ENCODE assay signal across 8 cellular contexts in genomic region chr1:223129229-223129851, GRCh38. TPM values are rescaled to one million over a fixed set of nuclear protein-coding genes. Genes with fewer than 3 reads are reported as not detected.
DNase-seq lines count a peak whose midpoint lies in the region; ATAC-seq and TF ChIP-seq lines count a peak whose summit lies in the region.

No MANE protein-coding gene starts in this region.

- H4K20me1 ChIP-seq in mammary epithelial cell (ENCODE audit: insufficient read depth, low read length): no peaks in the 10 kb centered on the region

- CTCF ChIA-PET in mammary epithelial cell (lab: Charles Lee; ENCODE audit: low non-redundant PET): no interaction called here

- no peak overlapping the region for H3K27ac ChIP-seq in mammary epithelial cell (ENCODE audit: insufficient read depth, low read depth, low read length)

- H2AFZ ChIP-seq in mammary epithelial cell (ENCODE audit: low read depth, low read length): peak overlapping the region; percentile 49

- H3K9ac ChIP-seq in ES-I3 (ENCODE audit: low read depth, low read length): peak overlapping the region; percentile 10; the same call in 1 of the 2 replicates
- H3K9ac ChIP-seq in mammary epithelial cell (ENCODE audit: insufficient read depth, low read length): no peak overlapping the region

- no peaks in the 10 kb centered on the region for H3K9me3 ChIP-seq in ES-I3 (ENCODE audit: control insufficient read depth, insufficient read depth, low read length)
- no peaks in the 10 kb centered on the region for H3K9me3 ChIP-seq in mammary epithelial cell (replicated peaks; ENCODE audit: insufficient read depth, low read length)

- peak; percentile 54 for ATAC-seq in HG02981 (IDR thresholded peaks at IDR 0.05; ENCODE audit: unreplicated experiment)

- H3K36me3 ChIP-seq in ES-I3 (ENCODE audit: insufficient read depth, low read length): no peaks in the 10 kb centered on the region
- no peaks in the 10 kb centered on the region for H3K36me3 ChIP-seq in mammary epithelial cell (ENCODE audit: insufficient read depth, low read length)
- H3K36me3 ChIP-seq in kidney epithelial cell (ENCODE audit: control insufficient read depth, insufficient read depth, low read length): no peaks in the 10 kb centered on the region

- dilution Hi-C loops in mammary epithelial cell (cut with HindIII; ENCODE audit: low sequenced_read_pairs): no loop called here

- 26% methylated on average over 20 of the region's 35 CpGs for WGBS in mammary epithelial cell (ENCODE audit: low coverage, missing lambda C conversion rate)

- no TSS peak for BruUV-seq in mammary epithelial cell (replicated peaks; lab: Mats Ljungman, UMichigan)

- no peaks in the 10 kb centered on the region for H3K79me2 ChIP-seq in mammary epithelial cell (ENCODE audit: insufficient read depth, low read length)

- in situ Hi-C loops in mammary epithelial cell (cut with MboI; ENCODE audit: low sequenced_read_pairs in 2 of 2): no loop called here

- intact Hi-C loops in mammary epithelial cell (cut with micrococcal nuclease): no loop called here

- H3K4me3 ChIP-seq in mammary epithelial cell (replicated peaks in 1 of 3; ENCODE audit: insufficient read depth in 1 of 3, low read depth in 2 of 3, low read length in 3 of 3): no peak overlapping the region
- peak overlapping the region; percentile 19 for H3K4me3 ChIP-seq in kidney epithelial cell (ENCODE audit: low read depth, low read length)

- H3K27me3 ChIP-seq in mammary epithelial cell (ENCODE audit: insufficient read depth, low read length) (no peaks in the 10 kb centered on the region), kidney epithelial cell (ENCODE audit: control insufficient read depth, insufficient read depth, low read length) (peaks cover 3% of the 10 kb centered on the region)

- H3K4me1 ChIP-seq in ES-I3 (ENCODE audit: insufficient read depth, low read length) (no peaks in the 10 kb centered on the region; the same call in none of the 2 replicates), mammary epithelial cell (ENCODE audit: insufficient read depth, low read length) (peaks cover 3% of the 10 kb centered on the region)

- H3K4me2 ChIP-seq in mammary epithelial cell (ENCODE audit: insufficient read depth, low read depth, low read length): peak overlapping the region; percentile 19

- TF ChIP-seq CTCF in mammary epithelial cell (conservative IDR thresholded peaks at IDR 0.05 in 1 of 2, IDR thresholded peaks at IDR 0.05 in 1 of 2; ENCODE audit: extremely low read depth in 1 of 2, insufficient read depth in 1 of 2, low read depth in 1 of 2, low read length in 2 of 2) (peak; percentile 68 to 81), kidney epithelial cell (IDR thresholded peaks at IDR 0.05; ENCODE audit: insufficient read depth, low read length, poor library complexity, severe bottlenecking) (peak; percentile 98)

- DNase-seq in UCSD-AML1 (lab: John Stamatoyannopoulos, UW; ENCODE audit: unreplicated experiment): peak; percentile 60
- DNase-seq in mammary epithelial cell: no peak
- DNase-seq in kidney epithelial cell (ENCODE audit: low read depth): no peak
- DNase-seq in stimulated activated CD4-positive, alpha-beta T cell treated with anti-CD3 and anti-CD28 coated beads, Interleukin-2, amount 100 ng/mL, for 24 hours: peak; percentile 78 to 84
- no peak for DNase-seq in NK-92 (lab: John Stamatoyannopoulos, UW; ENCODE audit: unreplicated experiment)
- no peak for DNase-seq in NCI-H1105 treated with DMSO at 0.1 percent for 48 hours (lab: John Stamatoyannopoulos, UW)

RNA-seq across cellular contexts. Expression of gene TLR5, which starts 13.7 kb away (rescaled TPM):
- total RNA-seq in mammary epithelial cell (1 to 10 TPM; 1.3 to 1.5 TPM), kidney epithelial cell (0.07 and 3.7 TPM in 2 replicates)
- polyA plus RNA-seq in mammary epithelial cell: 1.1 TPM
- polyA minus RNA-seq in mammary epithelial cell: not detected

Comparison
In these comparisons a context has a peak if more than half of its experiments do, and no peak if none do; other contexts are left out.
1. DNase-seq: peak in UCSD-AML1 (single experiment) and stimulated activated CD4-positive, alpha-beta T cell treated with anti-CD3 and anti-CD28 coated beads, Interleukin-2, amount 100 ng/mL, for 24 hours (2 of 2); none in mammary epithelial cell (single experiment), kidney epithelial cell (single experiment), NK-92 (single experiment) and NCI-H1105 treated with DMSO at 0.1 percent for 48 hours (single experiment).